8 cellular contexts compared by ENCODE assay signal in the genomic region with DNA sequence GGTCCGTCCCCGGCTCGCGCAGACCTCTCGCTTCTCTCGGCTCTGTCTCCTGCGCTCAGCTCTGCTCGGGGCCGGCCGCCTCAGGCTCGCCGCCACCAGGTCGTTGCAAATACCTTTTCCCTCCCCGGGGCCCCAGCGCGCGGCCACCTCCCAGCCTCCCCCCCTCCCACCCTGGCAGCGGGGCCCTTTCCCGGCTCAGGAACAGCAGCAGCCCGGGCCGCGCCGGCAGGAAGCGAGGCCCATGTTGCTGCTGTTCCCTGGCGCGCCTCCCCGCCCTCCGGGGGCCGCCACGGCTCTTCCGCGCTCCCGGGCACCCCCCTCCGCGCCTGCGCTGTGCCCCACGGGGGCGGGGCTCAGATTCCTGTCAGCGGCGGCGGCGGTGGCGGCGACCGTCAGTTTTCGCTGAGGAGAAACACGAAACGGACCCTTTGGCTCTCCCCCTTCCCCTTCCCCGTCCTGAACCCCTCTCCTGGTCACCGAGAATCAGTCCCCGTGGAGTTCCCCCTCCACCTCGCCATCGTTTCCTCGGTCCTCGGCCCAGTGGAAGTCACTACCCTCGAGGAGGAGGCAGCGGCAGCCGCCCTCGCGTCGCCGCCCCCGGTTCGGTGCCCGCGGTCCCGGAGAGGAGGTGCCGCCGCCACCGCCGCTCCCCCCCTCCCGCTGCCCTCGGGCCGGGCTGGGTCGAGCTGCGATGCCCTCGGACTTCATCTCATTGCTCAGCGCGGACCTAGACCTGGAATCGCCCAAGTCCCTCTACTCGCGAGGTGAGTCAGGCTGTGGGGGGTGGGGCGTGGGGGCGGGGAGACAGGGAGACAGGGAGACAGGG. TPM values are rescaled to one million over a fixed set of nuclear protein-coding genes. Genes with fewer than 3 reads are reported as not detected.
A peak's percentile ranks its signal among the peaks of the same experiment; 100 is the strongest.
DNase-seq lines count a peak whose midpoint lies in the region; ATAC-seq and TF ChIP-seq lines count a peak whose summit lies in the region.

A gene with protein sequence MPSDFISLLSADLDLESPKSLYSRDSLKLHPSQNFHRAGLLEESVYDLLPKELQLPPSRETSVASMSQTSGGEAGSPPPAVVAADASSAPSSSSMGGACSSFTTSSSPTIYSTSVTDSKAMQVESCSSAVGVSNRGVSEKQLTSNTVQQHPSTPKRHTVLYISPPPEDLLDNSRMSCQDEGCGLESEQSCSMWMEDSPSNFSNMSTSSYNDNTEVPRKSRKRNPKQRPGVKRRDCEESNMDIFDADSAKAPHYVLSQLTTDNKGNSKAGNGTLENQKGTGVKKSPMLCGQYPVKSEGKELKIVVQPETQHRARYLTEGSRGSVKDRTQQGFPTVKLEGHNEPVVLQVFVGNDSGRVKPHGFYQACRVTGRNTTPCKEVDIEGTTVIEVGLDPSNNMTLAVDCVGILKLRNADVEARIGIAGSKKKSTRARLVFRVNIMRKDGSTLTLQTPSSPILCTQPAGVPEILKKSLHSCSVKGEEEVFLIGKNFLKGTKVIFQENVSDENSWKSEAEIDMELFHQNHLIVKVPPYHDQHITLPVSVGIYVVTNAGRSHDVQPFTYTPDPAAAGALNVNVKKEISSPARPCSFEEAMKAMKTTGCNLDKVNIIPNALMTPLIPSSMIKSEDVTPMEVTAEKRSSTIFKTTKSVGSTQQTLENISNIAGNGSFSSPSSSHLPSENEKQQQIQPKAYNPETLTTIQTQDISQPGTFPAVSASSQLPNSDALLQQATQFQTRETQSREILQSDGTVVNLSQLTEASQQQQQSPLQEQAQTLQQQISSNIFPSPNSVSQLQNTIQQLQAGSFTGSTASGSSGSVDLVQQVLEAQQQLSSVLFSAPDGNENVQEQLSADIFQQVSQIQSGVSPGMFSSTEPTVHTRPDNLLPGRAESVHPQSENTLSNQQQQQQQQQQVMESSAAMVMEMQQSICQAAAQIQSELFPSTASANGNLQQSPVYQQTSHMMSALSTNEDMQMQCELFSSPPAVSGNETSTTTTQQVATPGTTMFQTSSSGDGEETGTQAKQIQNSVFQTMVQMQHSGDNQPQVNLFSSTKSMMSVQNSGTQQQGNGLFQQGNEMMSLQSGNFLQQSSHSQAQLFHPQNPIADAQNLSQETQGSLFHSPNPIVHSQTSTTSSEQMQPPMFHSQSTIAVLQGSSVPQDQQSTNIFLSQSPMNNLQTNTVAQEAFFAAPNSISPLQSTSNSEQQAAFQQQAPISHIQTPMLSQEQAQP (N-terminal part only) (plus strand): TSS at position 356 of the 826 bp plus-strand sequence. CDS start 336 bp downstream, at position 692.

- in situ Hi-C loops in astrocyte of the cerebellum (cut with HindIII; ENCODE audit: low sequenced_read_pairs) = no loop called here

- no peaks in the 10 kb centered on the region for H3K9me3 ChIP-seq in aorta (ENCODE audit: control insufficient read depth, low read length)

- H3K36me3 ChIP-seq in aorta (ENCODE audit: control insufficient read depth in 1 of 2, insufficient read depth in 2 of 2, low read length in 1 of 2) = no peaks in the 10 kb centered on the region

- intact Hi-C loops in aorta (cut with DNase I) = loop anchor here (1.0 to 10.0 kb wide), 3 partner anchors 81 to 169 kb away; no protein-coding TSS in a partner anchor

- TF ChIP-seq CTCF in GM12864 (IDR thresholded peaks at IDR 0.05; ENCODE audit: low read depth, low read length, missing control alignments) (no peak), astrocyte of the cerebellum (IDR thresholded peaks at IDR 0.05; ENCODE audit: low read depth, low read length, missing control alignments) (no peak)

- H3K27ac ChIP-seq in aorta (ENCODE audit: low read depth in 1 of 2, low read length in 2 of 2) = peak within 1 kb of the TSS; percentile 96 to 98

- 0 to 1% methylated on average over 56 to 84 of the region's 84 CpGs for WGBS in aorta, 2 donors

- H3K4me3 ChIP-seq in GM12864 (ENCODE audit: low read depth, low read length) (peak within 1 kb of the TSS; percentile 98), astrocyte of the cerebellum (ENCODE audit: low read depth, low read length) (peak within 1 kb of the TSS; percentile 73), aorta (ENCODE audit: low read length in 2 of 2) (peak within 1 kb of the TSS; percentile 92 to 99)

- no peaks in the 10 kb centered on the region for H3K27me3 ChIP-seq in aorta (ENCODE audit: control insufficient read depth in 1 of 2, insufficient read depth in 2 of 2, low read length in 1 of 2)

- no peaks in the 10 kb centered on the region for H3K4me1 ChIP-seq in aorta (ENCODE audit: control insufficient read depth in 1 of 2, insufficient read depth in 2 of 2, low read length in 2 of 2)

- DNase-seq in GM12864 (ENCODE audit: low read depth) (no peak), NCI-H2029 (lab: John Stamatoyannopoulos, UW) (peak; percentile 43), T1000 (lab: John Stamatoyannopoulos, UW) (peak; percentile 78), astrocyte of the cerebellum (ENCODE audit: low read depth) (peak; percentile 38), hepatic stellate cell (ENCODE audit: low spot score) (peak; percentile 82), retina (peak; percentile 99), aorta (peak; percentile 89 to 93)

- peak; percentile 40 for ATAC-seq in HG02884 (IDR thresholded peaks at IDR 0.05; ENCODE audit: unreplicated experiment)
- ATAC-seq in aorta (ENCODE audit: low FRiP score) = peak; percentile 98

RNA-seq across cellular contexts. Expression of the gene that starts here (rescaled TPM):
- 10 to 100 TPM; 67.8 to 94.6 TPM for total RNA-seq in aorta
- 1 to 10 TPM; 2.1 to 5.1 TPM for polyA plus RNA-seq in aorta
